8 cellular contexts compared by ENCODE assay signal in genomic region chr6:28161410-28162079, GRCh38. TPM values are rescaled to one million over a fixed set of nuclear protein-coding genes. Genes with fewer than 3 reads are reported as not detected.
DNase-seq lines count a peak whose midpoint lies in the region; ATAC-seq and TF ChIP-seq lines count a peak whose summit lies in the region.

No MANE protein-coding gene starts in this region.

- peak overlapping the region in 3 of 4 donors; percentile 27 to 72 (median 41) for H3K4me3 ChIP-seq in adrenal gland
- peak overlapping the region; percentile 74 for H3K4me3 ChIP-seq in right cardiac atrium (ENCODE audit: low read length)
- peak overlapping the region; percentile 59 to 74 for H3K4me3 ChIP-seq in aorta (ENCODE audit: low read length in 2 of 2)

- intact Hi-C loops in adrenal gland (cut with DNase I) (no loop called here), right cardiac atrium (cut with DNase I) (no loop called here), aorta (cut with DNase I) (no loop called here)

- no peak for TF ChIP-seq RAD21 in Ishikawa (IDR thresholded peaks at IDR 0.05; ENCODE audit: low read depth)

- H3K9me3 ChIP-seq in adrenal gland (replicated peaks in 1 of 3) (no peaks in the 10 kb centered on the region), right cardiac atrium (ENCODE audit: control insufficient read depth, low read length) (no peaks in the 10 kb centered on the region), aorta (ENCODE audit: control insufficient read depth, low read length) (no peaks in the 10 kb centered on the region)

- TF ChIP-seq POLR2A in adrenal gland (IDR thresholded peaks at IDR 0.05) = peak; percentile 15 to 44

- H3K27me3 ChIP-seq in adrenal gland (no peaks in the 10 kb centered on the region), right cardiac atrium (ENCODE audit: control insufficient read depth, insufficient read depth) (no peaks in the 10 kb centered on the region), aorta (ENCODE audit: control insufficient read depth in 1 of 2, insufficient read depth in 2 of 2, low read length in 1 of 2) (no peaks in the 10 kb centered on the region)

- H3K4me1 ChIP-seq in adrenal gland (replicated peaks in 1 of 2) (peaks cover 0 to 8% of the 10 kb centered on the region in 2 donors), right cardiac atrium (ENCODE audit: control insufficient read depth, insufficient read depth, low read length) (no peaks in the 10 kb centered on the region), aorta (ENCODE audit: control insufficient read depth in 1 of 2, insufficient read depth in 2 of 2, low read length in 2 of 2) (peaks cover 0 to 3% of the 10 kb centered on the region in 2 donors)

- WGBS in adrenal gland, 4 donors = 7 to 16% (median 10%) methylated on average over 7 to 32 of the region's 32 CpGs
- WGBS in right cardiac atrium = 10% methylated on average over 32 of the region's 32 CpGs
- 6 to 11% methylated on average over 32 of the region's 32 CpGs for WGBS in aorta, 2 donors

- ATAC-seq in GM21390 (IDR thresholded peaks at IDR 0.05; ENCODE audit: unreplicated experiment) (peak; percentile 95), right cardiac atrium (peak; percentile 96), aorta (ENCODE audit: low FRiP score) (peak; percentile 89)

- peak; percentile 73 for DNase-seq in CMK (ENCODE audit: low read depth)
- peak; percentile 47 to 82 (median 66) for DNase-seq in T-helper 1 cell
- peak; percentile 61 to 81 (median 70) for DNase-seq in adrenal gland
- peak; percentile 78 to 91 (median 89) for DNase-seq in right cardiac atrium
- DNase-seq in renal cortical epithelial cell (ENCODE audit: low read depth) = peak; percentile 29
- DNase-seq in aorta = peak; percentile 85 to 91

- peaks cover 0 to 4% of the 10 kb centered on the region in 2 donors for H3K36me3 ChIP-seq in adrenal gland (replicated peaks in 1 of 2)
- H3K36me3 ChIP-seq in aorta (ENCODE audit: control insufficient read depth in 1 of 2, insufficient read depth in 2 of 2, low read length in 1 of 2) = no peaks in the 10 kb centered on the region

- peak overlapping the region in 1 of 5 donors; percentile 33 for H3K27ac ChIP-seq in adrenal gland
- H3K27ac ChIP-seq in right cardiac atrium (ENCODE audit: low read length) = no peak overlapping the region
- H3K27ac ChIP-seq in aorta (ENCODE audit: low read depth in 1 of 2, low read length in 2 of 2) = no peak overlapping the region

- TF ChIP-seq CTCF in adrenal gland (IDR thresholded peaks at IDR 0.05) = no peak

- no peak for TF ChIP-seq EP300 in Ishikawa (IDR thresholded peaks at IDR 0.05; ENCODE audit: borderline replicate concordance)

TF ChIP-seq in Ishikawa, 13 proteins besides CTCF, POLR2A, EP300 and RAD21:
- peak; percentile 58; the same call in 1 of the 2 replicates for TF ChIP-seq TAF1 (IDR thresholded peaks at IDR 0.05; ENCODE audit: low read depth)
- TF ChIP-seq CREB1 (IDR thresholded peaks at IDR 0.05; ENCODE audit: low read depth) = no peak
- TF ChIP-seq MAX (IDR thresholded peaks at IDR 0.05) = peak; percentile 48; the same call in 1 of the 2 replicates
- TF ChIP-seq TCF12 (IDR thresholded peaks at IDR 0.05; ENCODE audit: low read depth) = no peak
- no peak for TF ChIP-seq USF1 (IDR thresholded peaks at IDR 0.05)
- no peak for TF ChIP-seq REST (IDR thresholded peaks at IDR 0.05; ENCODE audit: low read depth)
- TF ChIP-seq TEAD4 (IDR thresholded peaks at IDR 0.05) = 0 out of 2 replicates have a peak, but pooled peaks have one; percentile 10
- no peak for TF ChIP-seq CEBPB (IDR thresholded peaks at IDR 0.05)

RNA-seq across cellular contexts. Expression of gene ZKSCAN8, which starts 19.9 kb away (rescaled TPM):
- total RNA-seq in adrenal gland (10 to 100 TPM; 10.5 to 26.1 (median 19.7) TPM), right cardiac atrium (10 to 100 TPM; 15.2 to 18.2 (median 16.3) TPM), renal cortical epithelial cell (7.6 and 33.1 TPM in 2 replicates), aorta (10 to 100 TPM; 20.7 to 31.8 TPM)
- polyA plus RNA-seq in adrenal gland (10 to 100 TPM in 1 of 3 donors, 1 to 10 TPM in 2; 3.5 to 18.9 (median 5.0) TPM), right cardiac atrium (5.5 TPM), aorta (10 to 100 TPM in 1 of 2 donors, 1 to 10 TPM in 1; 2.3 to 12.5 TPM)

RNA-seq across cellular contexts. Expression of gene ZSCAN16, which starts 37.1 kb away (rescaled TPM):
- total RNA-seq in adrenal gland (1 to 10 TPM; 1.8 to 6.9 (median 4.2) TPM), right cardiac atrium (1 to 10 TPM; 2.5 to 3.2 (median 2.8) TPM), renal cortical epithelial cell (8.0 and 8.7 TPM in 2 replicates), aorta (1 to 10 TPM; 4.4 to 5.0 TPM)
- polyA plus RNA-seq in adrenal gland (1 to 10 TPM; 7.9 to 9.6 (median 8.3) TPM), right cardiac atrium (2.9 TPM), aorta (1 to 10 TPM; 4.5 to 7.3 TPM)

Comparison
In these comparisons a context has a peak if more than half of its experiments do, and no peak if none do; other contexts are left out.
1. DNase-seq: peak in every context shown above with its lines; median percentile 89 in right cardiac atrium; 88 in aorta; 73 in CMK; 70 in adrenal gland; 66 in T-helper 1 cell; 29 in renal cortical epithelial cell.